Comparison of ENCODE assay signal across 14 cellular contexts in genomic region chr2:191311627-191312026, GRCh38.
DNase-seq lines count a peak whose midpoint lies in the region; ATAC-seq and TF ChIP-seq lines count a peak whose summit lies in the region.
"Had no signal": no experiment of that assay in that cellular context is flagged by ENCODE, and none has a peak within 500 bp of the region (broad histone marks: within the 10 kb centered on the region; RNA-seq: fewer than 3 reads in every experiment).

No MANE protein-coding gene starts in this region.

- H3K36me3 Mint-ChIP-seq in endodermal cell (ENCODE audit: low read depth) = peaks cover 9% of the 10 kb centered on the region
- H3K36me3 Mint-ChIP-seq: activated naive CD8-positive, alpha-beta T cell treated with anti-CD3 and anti-CD28 coated beads for 36 hours had no signal

- H3K36me3 ChIP-seq in endodermal cell (ENCODE audit: control insufficient read depth, insufficient read depth, low read length) = peaks cover 20% of the 10 kb centered on the region
- H3K36me3 ChIP-seq in mesenchymal stem cell (ENCODE audit: control insufficient read depth in 1 of 2, insufficient read depth in 2 of 2, low read depth in 1 of 2, low read length in 2 of 2) = peaks cover 5 to 33% of the 10 kb centered on the region in 2 experiments

- no peak overlapping the region for H3K4me2 ChIP-seq in mesenchymal stem cell (ENCODE audit: low read length, poor library complexity, severe bottlenecking)

- H3K27me3 Mint-ChIP-seq in endodermal cell (ENCODE audit: insufficient read depth) = no peaks in the 10 kb centered on the region
- H3K27me3 Mint-ChIP-seq: activated naive CD8-positive, alpha-beta T cell treated with anti-CD3 and anti-CD28 coated beads for 36 hours had no signal

- no peak overlapping the region for H3K23ac ChIP-seq in mesenchymal stem cell (ENCODE audit: low read length in 2 of 2)

- H3K4me1 Mint-ChIP-seq in endodermal cell = peaks cover 10% of the 10 kb centered on the region
- H3K4me1 Mint-ChIP-seq: activated naive CD8-positive, alpha-beta T cell treated with anti-CD3 and anti-CD28 coated beads for 36 hours had no signal

- no peaks in the 10 kb centered on the region for H3K9me3 Mint-ChIP-seq in endodermal cell
- H3K9me3 Mint-ChIP-seq: activated naive CD8-positive, alpha-beta T cell treated with anti-CD3 and anti-CD28 coated beads for 36 hours had no signal

- no peak overlapping the region for H4K8ac ChIP-seq in mesenchymal stem cell (ENCODE audit: low read length)

- H3K4me3 ChIP-seq in NB4 (ENCODE audit: low read depth, low read length) = no peak overlapping the region
- no peak overlapping the region for H3K4me3 ChIP-seq in endodermal cell (ENCODE audit: low read length)
- H3K4me3 ChIP-seq in mesenchymal stem cell (ENCODE audit: insufficient read depth in 1 of 2, low read depth in 1 of 2, low read length in 2 of 2) = no peak overlapping the region
- H3K4me3 ChIP-seq: SK-N-MC had no signal

- no peak overlapping the region for H3K14ac ChIP-seq in mesenchymal stem cell (ENCODE audit: low read length in 2 of 2)

- H3K4me1 ChIP-seq in endodermal cell (ENCODE audit: control insufficient read depth, insufficient read depth, low read length) (peaks cover 2% of the 10 kb centered on the region), mesenchymal stem cell (ENCODE audit: control insufficient read depth, insufficient read depth, low read depth, low read length) (peaks cover 4% of the 10 kb centered on the region)

- no peak overlapping the region for H3K4me3 Mint-ChIP-seq in endodermal cell
- H3K4me3 Mint-ChIP-seq: activated naive CD8-positive, alpha-beta T cell treated with anti-CD3 and anti-CD28 coated beads for 36 hours had no signal

- H3K27me3 ChIP-seq in endodermal cell (ENCODE audit: control insufficient read depth, insufficient read depth, low read length, poor library complexity, severe bottlenecking) = no peaks in the 10 kb centered on the region
- H3K27me3 ChIP-seq in mesenchymal stem cell (ENCODE audit: control insufficient read depth in 1 of 2, insufficient read depth in 1 of 2, low read length in 2 of 2) = no peaks in the 10 kb centered on the region

- no peak overlapping the region for H2BK120ac ChIP-seq in mesenchymal stem cell (ENCODE audit: low read depth, low read length)

- H2AFZ ChIP-seq in mesenchymal stem cell (ENCODE audit: low read depth, low read length) = no peak overlapping the region

- no peak overlapping the region for H3K4ac ChIP-seq in mesenchymal stem cell (ENCODE audit: low read depth in 1 of 2, low read length in 2 of 2)

- peaks cover 20% of the 10 kb centered on the region for H3K79me1 ChIP-seq in mesenchymal stem cell (replicated peaks; ENCODE audit: low read length, poor library complexity, severe bottlenecking)

- H3K18ac ChIP-seq in mesenchymal stem cell (ENCODE audit: low read depth in 1 of 2, low read length in 2 of 2) = no peak overlapping the region

- peak overlapping the region; percentile 12 for H3K27ac Mint-ChIP-seq in endodermal cell
- H3K27ac Mint-ChIP-seq: activated naive CD8-positive, alpha-beta T cell treated with anti-CD3 and anti-CD28 coated beads for 36 hours had no signal

- H2BK5ac ChIP-seq in mesenchymal stem cell (ENCODE audit: low read depth, low read length, poor library complexity, severe bottlenecking) = no peak overlapping the region

- no peak for TF ChIP-seq CTCF in NB4 (IDR thresholded peaks at IDR 0.05; ENCODE audit: low read depth, low read length)
- no peak for TF ChIP-seq CTCF in endodermal cell (conservative IDR thresholded peaks at IDR 0.05)

- no peak for TF ChIP-seq POLR2A in NB4 (IDR thresholded peaks at IDR 0.05; ENCODE audit: extremely low read depth, insufficient read length)

- WGBS in endodermal cell (ENCODE audit: insufficient coverage in 1 of 2, insufficient read length in 1 of 2), 2 experiments = no CpG with 5 or more reads among the region's 1 CpG
- WGBS in mesenchymal stem cell = no CpG with 5 or more reads among the region's 1 CpG

- peak; percentile 68 for DNase-seq in Daoy (ENCODE audit: low read depth)
- peak; percentile 33 for DNase-seq in NB4 (ENCODE audit: low read depth)
- DNase-seq in endodermal cell = no peak
- DNase-seq in mesenchymal stem cell = peak; percentile 53
- no peak for DNase-seq in ureter (ENCODE audit: low spot score)
- DNase-seq in DMS153 (lab: John Stamatoyannopoulos, UW) = no peak
- DNase-seq: activated CD4-positive, alpha-beta T cell treated with anti-CD3 and anti-CD28 coated beads, Interleukin-2, amount 50 U/mL, for 48 hours; activated naive CD8-positive, alpha-beta T cell treated with anti-CD3 and anti-CD28 coated beads for 36 hours; NCI-H2107; stimulated activated naive CD4-positive, alpha-beta T cell treated with Interleukin-2 at 50 U/mL for 16 hours had no signal

- H2BK15ac ChIP-seq in mesenchymal stem cell (ENCODE audit: low read depth, poor library complexity, severe bottlenecking) = no peak overlapping the region

- H3K9me3 ChIP-seq in endodermal cell (ENCODE audit: control insufficient read depth, low read length) (no peaks in the 10 kb centered on the region), mesenchymal stem cell (ENCODE audit: control insufficient read depth, low read length) (no peaks in the 10 kb centered on the region)

- no peak overlapping the region for H2AK5ac ChIP-seq in mesenchymal stem cell (ENCODE audit: low read length, severe bottlenecking)

- H2BK12ac ChIP-seq in mesenchymal stem cell (ENCODE audit: low read length in 2 of 2) = no peak overlapping the region

- no peak overlapping the region for H3K9ac ChIP-seq in endodermal cell (ENCODE audit: extremely low read depth, low read length, poor library complexity, severe bottlenecking)
- H3K9ac ChIP-seq in mesenchymal stem cell (ENCODE audit: low read length) = peak overlapping the region; percentile 1

- ATAC-seq in GM19455 (IDR thresholded peaks at IDR 0.05; ENCODE audit: unreplicated experiment) (no peak), GM18502 (IDR thresholded peaks at IDR 0.05; ENCODE audit: poor library complexity, unreplicated experiment) (no peak)

- no peak overlapping the region for H4K91ac ChIP-seq in mesenchymal stem cell (ENCODE audit: low read length)

- H3K27ac ChIP-seq in endodermal cell (ENCODE audit: low read depth, low read length) = no peak overlapping the region
- H3K27ac ChIP-seq in mesenchymal stem cell (ENCODE audit: low read length, poor library complexity, severe bottlenecking) = peak overlapping the region; percentile 79
- H3K27ac ChIP-seq: HL-60, SK-N-MC had no signal

Comparison
In these comparisons a context has a peak if more than half of its experiments do, and no peak if none do; other contexts are left out.
1. DNase-seq: peak in Daoy (single experiment), NB4 (single experiment) and mesenchymal stem cell (single experiment); none in endodermal cell (single experiment), ureter (single experiment) and DMS153 (single experiment).